In the genomic region with DNA sequence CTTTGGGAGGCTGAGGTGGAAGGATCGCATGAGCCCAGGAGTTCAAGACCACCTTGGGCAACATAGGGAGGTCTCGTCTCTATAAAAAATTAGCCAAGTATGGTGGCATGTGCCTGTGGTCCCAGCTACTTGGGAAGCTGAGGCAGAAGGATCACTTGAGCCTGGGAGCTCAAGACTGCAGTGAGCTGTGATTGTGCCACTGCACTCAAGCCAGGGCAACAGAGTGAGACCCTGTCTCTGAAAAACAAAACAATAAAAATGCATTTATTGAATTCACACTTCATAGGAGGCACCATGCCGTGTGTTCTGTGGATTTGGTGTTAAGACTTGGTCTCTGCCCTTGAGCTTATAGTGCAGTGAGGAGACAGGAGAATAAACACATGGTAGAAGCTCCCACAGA, we compare ENCODE assay signal across 24 cellular contexts. TPM values are rescaled to one million over a fixed set of nuclear protein-coding genes. Genes with fewer than 3 reads are reported as not detected.
A peak's percentile ranks its signal among the peaks of the same experiment; 100 is the strongest.
DNase-seq lines count a peak whose midpoint lies in the region; ATAC-seq, FAIRE-seq and TF ChIP-seq lines count a peak whose summit lies in the region.
"Had no signal": no experiment of that assay in that cellular context is flagged by ENCODE, and none has a peak within 500 bp of the region (broad histone marks: within the 10 kb centered on the region; RNA-seq: fewer than 3 reads in every experiment).

No MANE protein-coding gene starts in this region.

- H3K36me3 Mint-ChIP-seq in astrocyte (ENCODE audit: low read depth, unreplicated experiment): peaks cover 8% of the 10 kb centered on the region
- peaks cover 7 to 21% of the 10 kb centered on the region in 2 donors for H3K36me3 Mint-ChIP-seq in stimulated activated naive B cell treated with anti-CD40 and anti-IgM and Interleukin-4, amounts not matched to agents 10 μg/mL and 1 μg/mL and 100 μg/mL, for 72 hours
- H3K36me3 Mint-ChIP-seq: CD4-positive, alpha-beta memory T cell had no signal

- peaks cover 29% of the 10 kb centered on the region for H3K79me2 ChIP-seq in astrocyte (ENCODE audit: insufficient read depth, low read length)
- H3K79me2 ChIP-seq in hepatocyte: peaks cover 74% of the 10 kb centered on the region

- peaks cover 18% of the 10 kb centered on the region for H3K27me3 Mint-ChIP-seq in astrocyte (ENCODE audit: low read depth, unreplicated experiment)
- H3K27me3 Mint-ChIP-seq in stimulated activated naive B cell treated with anti-CD40 and anti-IgM and Interleukin-4, amounts not matched to agents 10 μg/mL and 1 μg/mL and 100 μg/mL, for 72 hours: peaks cover 7 to 9% of the 10 kb centered on the region in 2 donors

- peaks cover 6% of the 10 kb centered on the region for H3K4me1 Mint-ChIP-seq in astrocyte (ENCODE audit: low read depth, unreplicated experiment)
- H3K4me1 Mint-ChIP-seq in stimulated activated naive B cell treated with anti-CD40 and anti-IgM and Interleukin-4, amounts not matched to agents 10 μg/mL and 1 μg/mL and 100 μg/mL, for 72 hours: peaks cover 18 to 19% of the 10 kb centered on the region in 2 donors

- H3K4me3 Mint-ChIP-seq in astrocyte (ENCODE audit: unreplicated experiment): peak overlapping the region; percentile 82
- H3K4me3 Mint-ChIP-seq in stimulated activated naive B cell treated with anti-CD40 and anti-IgM and Interleukin-4, amounts not matched to agents 10 μg/mL and 1 μg/mL and 100 μg/mL, for 72 hours: no peak overlapping the region

- POLR2A ChIA-PET in HEK293 (lab: Yijun Ruan, JAX): interaction anchor here (1.0 to 1.4 kb wide), 2 partner anchors 10 to 18 kb away, joined by 3 read pairs; no protein-coding TSS in a partner anchor

- H3K36me3 ChIP-seq in HEK293 (ENCODE audit: control insufficient read depth in 2 of 2, insufficient read depth in 1 of 2, low read length in 2 of 2): peaks cover 0 to 4% of the 10 kb centered on the region in 2 experiments; a peak in 1 of 3 replicates
- H3K36me3 ChIP-seq in astrocyte (ENCODE audit: insufficient read depth, low read length): no peaks in the 10 kb centered on the region
- H3K36me3 ChIP-seq in hepatocyte (replicated peaks; ENCODE audit: insufficient read depth, low read depth): no peaks in the 10 kb centered on the region

- H3K4me2 ChIP-seq in astrocyte (ENCODE audit: low read length) (no peak overlapping the region), hepatocyte (peak overlapping the region; percentile 99)
- H3K4me2 ChIP-seq: GM23338 had no signal

- peaks cover 74% of the 10 kb centered on the region for H4K20me1 ChIP-seq in astrocyte (ENCODE audit: insufficient read depth, low read length)
- H4K20me1 ChIP-seq in hepatocyte (ENCODE audit: insufficient read depth, poor library complexity, severe bottlenecking): peaks cover 30% of the 10 kb centered on the region

- H3K27me3 ChIP-seq in astrocyte (ENCODE audit: insufficient read depth, low read length): no peaks in the 10 kb centered on the region
- no peaks in the 10 kb centered on the region for H3K27me3 ChIP-seq in hepatocyte
- H3K27me3 ChIP-seq: BE2C had no signal

- no peak for ATAC-seq in stimulated activated naive B cell treated with anti-CD40 and anti-IgM and Interleukin-4, amounts not matched to agents 10 μg/mL and 1 μg/mL and 100 μg/mL, for 72 hours (replicated peaks)
- no peak for ATAC-seq in GM18867 (IDR thresholded peaks at IDR 0.05; ENCODE audit: unreplicated experiment)
- ATAC-seq: GM12878, GM23338 had no signal

- no peak overlapping the region for H3K9ac ChIP-seq in astrocyte (ENCODE audit: low read length)

- no peak for TF ChIP-seq CTCF in HEK293 (tag by site-specific recombination; IDR thresholded peaks at IDR 0.05)
- no peak for TF ChIP-seq CTCF in astrocyte (IDR thresholded peaks at IDR 0.05; ENCODE audit: insufficient read depth, low read depth, low read length)
- TF ChIP-seq CTCF in hepatocyte (IDR thresholded peaks at IDR 0.05; ENCODE audit: poor library complexity): no peak

- FAIRE-seq in astrocyte (lab: Jason Lieb, UNC): peak; percentile 29
- FAIRE-seq: GM12878, HTR-8/SVneo had no signal

- H2AFZ ChIP-seq in astrocyte (ENCODE audit: low read depth, low read length) (no peak overlapping the region), hepatocyte (no peak overlapping the region)
- H2AFZ ChIP-seq: GM23338 had no signal

- WGBS in hepatocyte (ENCODE audit: low lambda C conversion rate, missing lambda C conversion rate): 87% methylated on average over 3 of the region's 3 CpGs

- no peak overlapping the region for H3K4me3 ChIP-seq in HEK293 (ENCODE audit: low read depth, low read length)
- no peak overlapping the region for H3K4me3 ChIP-seq in astrocyte (ENCODE audit: insufficient read depth, low read depth, low read length)
- no peak overlapping the region for H3K4me3 ChIP-seq in hepatocyte
- H3K4me3 ChIP-seq: GM12878, GM23338, HAP-1 had no signal

- H3K9me3 ChIP-seq in HEK293 (ENCODE audit: control insufficient read depth, insufficient read depth, low read depth, low read length): no peaks in the 10 kb centered on the region
- no peaks in the 10 kb centered on the region for H3K9me3 ChIP-seq in astrocyte (ENCODE audit: insufficient read depth, low read depth, low read length)
- H3K9me3 ChIP-seq in hepatocyte (ENCODE audit: low read depth): no peaks in the 10 kb centered on the region
- H3K9me3 ChIP-seq: BE2C, Caco-2, HAP-1 had no signal

- CTCF ChIA-PET in HEK293 (lab: Yijun Ruan, JAX): interaction anchor here (2.2 kb wide), 1 partner anchor 24 kb away, joined by 11 read pairs; no protein-coding TSS in a partner anchor

- H3K9me2 ChIP-seq in hepatocyte (replicated peaks; ENCODE audit: insufficient read depth): no peaks in the 10 kb centered on the region

- DNase-seq in astrocyte (ENCODE audit: low read depth) (no peak), hepatocyte (ENCODE audit: low spot score) (no peak), NCI-H2196 (lab: John Stamatoyannopoulos, UW; ENCODE audit: unreplicated experiment) (no peak)
- no peak for DNase-seq in stimulated activated naive B cell treated with anti-CD40 and anti-IgM and Interleukin-4, amounts not matched to agents 10 μg/mL and 1 μg/mL and 100 μg/mL, for 72 hours
- DNase-seq in stimulated activated CD4-positive, alpha-beta T cell treated with anti-CD3 and anti-CD28 coated beads, Interleukin-1b, Interleukin-23, amount 100 ng/mL, for 48 hours: no peak
- DNase-seq: BE2C, Caco-2, DMS 273 treated with DMSO at 0.1 percent for 48 hours, DMS79 treated with DMSO at 0.1 percent for 48 hours, IMR-90, MV-4-11, NCI-H1694, NCI-H2081 treated with DMSO at 0.1 percent for 48 hours, NCI-H446 treated with DMSO at 0.1 percent for 48 hours, NCI-H526 treated with DMSO at 0.1 percent for 48 hours, SHP77 had no signal

- H3K9me3 Mint-ChIP-seq in astrocyte (ENCODE audit: unreplicated experiment): no peaks in the 10 kb centered on the region
- H3K9me3 Mint-ChIP-seq in stimulated activated naive B cell treated with anti-CD40 and anti-IgM and Interleukin-4, amounts not matched to agents 10 μg/mL and 1 μg/mL and 100 μg/mL, for 72 hours: no peaks in the 10 kb centered on the region
- H3K9me3 Mint-ChIP-seq: GM23338 had no signal

- H3K4me1 ChIP-seq in HEK293 (ENCODE audit: control insufficient read depth, insufficient read depth, low read length): peaks cover 4% of the 10 kb centered on the region
- peaks cover 10% of the 10 kb centered on the region for H3K4me1 ChIP-seq in astrocyte (ENCODE audit: insufficient read depth, low read length)
- peaks cover 34% of the 10 kb centered on the region for H3K4me1 ChIP-seq in hepatocyte (ENCODE audit: insufficient read depth)

- H3K27ac ChIP-seq in HEK293 (ENCODE audit: extremely low read depth, low read depth, low read length) (no peak overlapping the region), astrocyte (ENCODE audit: low read depth, low read length) (no peak overlapping the region), hepatocyte (peak overlapping the region; percentile 72)

- no peak overlapping the region for H3K27ac Mint-ChIP-seq in astrocyte (ENCODE audit: unreplicated experiment)
- peak overlapping the region; percentile 43 for H3K27ac Mint-ChIP-seq in stimulated activated naive B cell treated with anti-CD40 and anti-IgM and Interleukin-4, amounts not matched to agents 10 μg/mL and 1 μg/mL and 100 μg/mL, for 72 hours
- H3K27ac Mint-ChIP-seq: GM23338 had no signal

TF ChIP-seq in HEK293, 187 proteins besides CTCF, POLR2A, EP300 and RAD21:
- TF ChIP-seq ZNF133 (tag by site-specific recombination; IDR thresholded peaks at IDR 0.05) (no peak), ZNF341 (tag by site-specific recombination; IDR thresholded peaks at IDR 0.05; ENCODE audit: low read depth) (no peak), REPIN1 (tag by site-specific recombination; IDR thresholded peaks at IDR 0.05; ENCODE audit: low read depth) (no peak), ZBTB8A (tag by site-specific recombination; IDR thresholded peaks at IDR 0.05) (no peak), ZNF560 (tag by site-specific recombination; IDR thresholded peaks at IDR 0.05; ENCODE audit: borderline replicate concordance) (no peak), ZNF791 (tag by site-specific recombination; IDR thresholded peaks at IDR 0.05) (no peak), ZNF707 (tag by site-specific recombination; IDR thresholded peaks at IDR 0.05) (no peak), ZNF121 (tag by site-specific recombination; IDR thresholded peaks at IDR 0.05) (peak; percentile 76)

RNA-seq across cellular contexts. Expression of a gene that starts 2.4 kb away (rescaled TPM):
- total RNA-seq in astrocyte (12.8 and 13.4 TPM in 2 replicates), hepatocyte (10.4 and 13.6 TPM in 2 replicates)
- 8.3 and 10.9 TPM in 2 replicates for polyA plus RNA-seq in hepatocyte

RNA-seq across cellular contexts. Expression of a gene that starts 6.2 kb away (rescaled TPM):
- total RNA-seq in astrocyte (1.1 and 1.3 TPM in 2 replicates), hepatocyte (4.5 and 4.8 TPM in 2 replicates)
- polyA plus RNA-seq in hepatocyte: 1.1 and 2.4 TPM in 2 replicates
- total RNA-seq: CD4-positive, alpha-beta memory T cell; GM12878; RPMI7951 had no signal
- polyA plus RNA-seq: CD4-positive, alpha-beta memory T cell had no signal

RNA-seq across cellular contexts. Expression of a gene that starts 17.4 kb away (rescaled TPM):
- total RNA-seq in astrocyte (5.8 and 6.0 TPM in 2 replicates), hepatocyte (6.2 and 7.6 TPM in 2 replicates)
- 7.1 and 8.1 TPM in 2 replicates for polyA plus RNA-seq in hepatocyte

RNA-seq across cellular contexts. Expression of a gene that starts 36.4 kb away (rescaled TPM):
- total RNA-seq in astrocyte (311 TPM in 2 replicates), hepatocyte (81.4 and 89.8 TPM in 2 replicates)
- polyA plus RNA-seq in hepatocyte: 375 and 385 TPM in 2 replicates

RNA-seq across cellular contexts. Expression of a gene that starts 42.8 kb away (rescaled TPM):
- total RNA-seq in astrocyte: 24.9 and 32.3 TPM in 2 replicates
- total RNA-seq in hepatocyte: 43.6 and 50.3 TPM in 2 replicates
- 70.8 and 77.0 TPM in 2 replicates for polyA plus RNA-seq in hepatocyte
